ENCODE assay signal across 1 cellular context in the genomic region with DNA sequence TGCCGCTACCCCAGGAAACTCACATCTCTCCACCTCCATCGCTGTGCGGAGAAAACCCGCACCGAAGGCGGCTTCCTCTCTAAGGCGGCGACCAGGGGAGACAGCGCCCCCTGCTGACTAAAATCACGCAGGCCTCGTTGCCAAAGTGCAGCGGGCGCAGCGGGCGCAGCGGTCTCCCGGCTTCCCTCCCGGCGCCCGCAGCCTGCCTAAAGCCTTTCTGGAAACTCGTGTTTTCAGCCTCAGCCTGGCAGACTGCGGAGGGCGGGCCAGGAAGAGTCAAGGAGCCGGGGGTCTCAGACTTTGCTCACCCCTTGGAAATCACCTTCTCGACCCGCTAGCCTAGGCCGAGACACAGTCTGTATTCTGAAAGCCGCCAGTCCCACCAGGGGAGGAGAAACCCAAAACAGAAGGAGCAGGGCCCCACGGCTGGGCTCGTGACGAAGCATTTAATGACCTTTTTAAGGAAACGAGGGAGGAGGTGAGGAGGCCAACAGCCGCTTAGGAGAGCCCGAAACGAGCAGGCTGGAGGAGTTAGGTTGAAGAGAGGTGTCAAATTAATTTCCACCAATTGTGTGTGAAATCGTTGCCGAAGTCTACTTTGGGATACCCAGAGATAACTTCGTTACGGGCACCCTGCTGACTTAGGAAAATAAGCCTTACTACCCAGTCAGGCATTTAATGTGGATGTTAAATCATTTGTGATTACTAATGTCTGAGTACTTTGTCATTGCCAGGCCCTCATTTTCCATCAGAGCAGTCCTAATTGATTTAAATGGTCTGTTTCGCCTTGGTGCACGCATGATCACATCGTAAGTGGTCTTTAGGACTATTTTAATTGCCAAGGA.
TF ChIP-seq lines count a peak whose summit lies in the region.

No MANE protein-coding gene starts in this region.

TF ChIP-seq in GM12878, 131 proteins besides CTCF, POLR2A, EP300 and RAD21 (continued from another document):
- TF ChIP-seq, protein P1, sequence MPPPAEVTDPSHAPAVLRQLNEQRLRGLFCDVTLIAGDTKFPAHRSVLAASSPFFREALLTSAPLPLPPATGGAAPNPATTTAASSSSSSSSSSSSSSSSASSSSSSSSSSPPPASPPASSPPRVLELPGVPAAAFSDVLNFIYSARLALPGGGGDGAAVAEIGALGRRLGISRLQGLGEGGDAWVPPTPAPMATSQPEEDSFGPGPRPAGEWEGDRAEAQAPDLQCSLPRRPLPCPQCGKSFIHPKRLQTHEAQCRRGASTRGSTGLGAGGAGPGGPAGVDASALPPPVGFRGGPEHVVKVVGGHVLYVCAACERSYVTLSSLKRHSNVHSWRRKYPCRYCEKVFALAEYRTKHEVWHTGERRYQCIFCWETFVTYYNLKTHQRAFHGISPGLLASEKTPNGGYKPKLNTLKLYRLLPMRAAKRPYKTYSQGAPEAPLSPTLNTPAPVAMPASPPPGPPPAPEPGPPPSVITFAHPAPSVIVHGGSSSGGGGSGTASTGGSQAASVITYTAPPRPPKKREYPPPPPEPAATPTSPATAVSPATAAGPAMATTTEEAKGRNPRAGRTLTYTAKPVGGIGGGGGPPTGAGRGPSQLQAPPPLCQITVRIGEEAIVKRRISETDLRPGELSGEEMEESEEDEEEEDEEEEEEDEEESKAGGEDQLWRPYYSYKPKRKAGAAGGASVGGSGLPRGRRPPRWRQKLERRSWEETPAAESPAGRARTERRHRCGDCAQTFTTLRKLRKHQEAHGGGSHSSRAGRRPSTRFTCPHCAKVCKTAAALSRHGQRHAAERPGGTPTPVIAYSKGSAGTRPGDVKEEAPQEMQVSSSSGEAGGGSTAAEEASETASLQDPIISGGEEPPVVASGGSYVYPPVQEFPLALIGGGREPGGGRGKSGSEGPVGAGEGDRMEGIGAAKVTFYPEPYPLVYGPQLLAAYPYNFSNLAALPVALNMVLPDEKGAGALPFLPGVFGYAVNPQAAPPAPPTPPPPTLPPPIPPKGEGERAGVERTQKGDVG (CRISPR knock-in tag; IDR thresholded peaks at IDR 0.05): no peak
- no peak for TF ChIP-seq CREM (IDR thresholded peaks at IDR 0.05; ENCODE audit: low read depth)
TF ChIP-seq in GM12878: peak in this region for 2.
